In genomic region chr20:20459726-20460125, GRCh38 we compare ENCODE assay signal across 26 cellular contexts.
"Had no signal": no experiment of that assay in that cellular context is flagged by ENCODE, and none has a peak within 500 bp of the region (broad histone marks: within the 10 kb centered on the region; RNA-seq: fewer than 3 reads in every experiment).

No MANE protein-coding gene starts in this region.

- H3K27me3 ChIP-seq: gastroesophageal sphincter, vagina had no signal

- H3K4me3 ChIP-seq: gastroesophageal sphincter, left ventricle myocardium inferior, smooth muscle cell, vagina had no signal

- H3K27ac ChIP-seq: gastroesophageal sphincter, left ventricle myocardium inferior, vagina had no signal

- H3K4me2 ChIP-seq: smooth muscle cell had no signal

- H3K4me1 ChIP-seq: gastroesophageal sphincter, vagina had no signal

- H3K9me3 ChIP-seq: gastroesophageal sphincter, left ventricle myocardium inferior, vagina had no signal

- H3K27me3 Mint-ChIP-seq: activated B cell treated with CpG ODN at 0.5 μM for 24 hours; activated CD4-positive, alpha-beta memory T cell treated with anti-CD3 and anti-CD28 coated beads, Interleukin-2, amount 10 ng/mL, durations not matched to agents 7 days and 5 days; activated naive CD8-positive, alpha-beta T cell treated with anti-CD3 and anti-CD28 coated beads, Interleukin-2, amount 50 U/mL, for 24 hours; naive thymus-derived CD4-positive, alpha-beta T cell; stimulated activated memory B cell treated with anti-CD40 and anti-IgM and Interleukin-4, amounts not matched to agents 10 μg/mL and 1 μg/mL and 100 μg/mL, for 72 hours had no signal

- H3K9me3 Mint-ChIP-seq: activated B cell treated with CpG ODN at 0.5 μM for 24 hours; activated CD4-positive, alpha-beta memory T cell treated with anti-CD3 and anti-CD28 coated beads, Interleukin-2, amount 10 ng/mL, durations not matched to agents 7 days and 5 days; activated T-cell treated with anti-CD3 and anti-CD28 coated beads, Interleukin-2, amount 50 U/mL, for 72 hours; naive thymus-derived CD4-positive, alpha-beta T cell; neural crest cell; stimulated activated memory B cell treated with anti-CD40 and anti-IgM and Interleukin-4, amounts not matched to agents 10 μg/mL and 1 μg/mL and 100 μg/mL, for 72 hours; T-helper 2 cell treated with Interferon-gamma antibody and Interleukin-4, amounts not matched to agents 5 μg/mL and 100 μg/mL, for 36 hours had no signal

- H3K27ac Mint-ChIP-seq: activated B cell treated with CpG ODN at 0.5 μM for 24 hours; activated CD4-positive, alpha-beta memory T cell treated with anti-CD3 and anti-CD28 coated beads, Interleukin-2, amount 10 ng/mL, durations not matched to agents 7 days and 5 days; activated naive CD8-positive, alpha-beta T cell treated with anti-CD3 and anti-CD28 coated beads, Interleukin-2, amount 50 U/mL, for 24 hours; activated T-cell treated with anti-CD3 and anti-CD28 coated beads, Interleukin-2, amount 50 U/mL, for 72 hours; naive thymus-derived CD4-positive, alpha-beta T cell; stimulated activated memory B cell treated with anti-CD40 and anti-IgM and Interleukin-4, amounts not matched to agents 10 μg/mL and 1 μg/mL and 100 μg/mL, for 72 hours; T-helper 2 cell treated with Interferon-gamma antibody and Interleukin-4, amounts not matched to agents 5 μg/mL and 100 μg/mL, for 36 hours had no signal

- DNase-seq: activated B cell treated with CpG ODN at 0.5 μM for 24 hours; activated CD4-positive, alpha-beta memory T cell treated with anti-CD3 and anti-CD28 coated beads, Interleukin-2, amount 10 ng/mL, durations not matched to agents 7 days and 5 days; activated CD4-positive, alpha-beta T cell treated with anti-CD3 and anti-CD28 coated beads for 4 hours; activated gamma-delta T cell; activated naive CD4-positive, alpha-beta T cell treated with anti-CD3 and anti-CD28 coated beads, Interleukin-2, amount 50 U/mL, for 16 hours; activated naive CD8-positive, alpha-beta T cell treated with anti-CD3 and anti-CD28 coated beads, Interleukin-2, amount 50 U/mL, for 24 hours; activated T-cell treated with anti-CD3 and anti-CD28 coated beads, Interleukin-2, amount 50 U/mL, for 72 hours; central memory CD4-positive, alpha-beta T cell; effector memory CD4-positive, alpha-beta T cell; head of caudate nucleus; hypothalamus; left ventricle myocardium inferior; naive thymus-derived CD4-positive, alpha-beta T cell; stimulated activated CD4-positive, alpha-beta T cell treated with anti-CD3 and anti-CD28 coated beads, Interleukin-15, amount 100 ng/mL, for 24 hours; trophoblast cell had no signal

- FAIRE-seq: colon, endothelial cell of umbilical vein, TTC549 had no signal

- H3K4me3 Mint-ChIP-seq: activated B cell treated with CpG ODN at 0.5 μM for 24 hours; activated CD4-positive, alpha-beta memory T cell treated with anti-CD3 and anti-CD28 coated beads, Interleukin-2, amount 10 ng/mL, durations not matched to agents 7 days and 5 days; activated naive CD8-positive, alpha-beta T cell treated with anti-CD3 and anti-CD28 coated beads, Interleukin-2, amount 50 U/mL, for 24 hours; activated T-cell treated with anti-CD3 and anti-CD28 coated beads, Interleukin-2, amount 50 U/mL, for 72 hours; naive thymus-derived CD4-positive, alpha-beta T cell; neural crest cell; stimulated activated memory B cell treated with anti-CD40 and anti-IgM and Interleukin-4, amounts not matched to agents 10 μg/mL and 1 μg/mL and 100 μg/mL, for 72 hours; T-helper 2 cell treated with Interferon-gamma antibody and Interleukin-4, amounts not matched to agents 5 μg/mL and 100 μg/mL, for 36 hours had no signal

- ATAC-seq: activated naive CD8-positive, alpha-beta T cell treated with anti-CD3 and anti-CD28 coated beads, Interleukin-2, amount 50 U/mL, for 24 hours; activated T-cell treated with anti-CD3 and anti-CD28 coated beads, Interleukin-2, amount 50 U/mL, for 72 hours; esophagus mucosa; gastroesophageal sphincter; naive thymus-derived CD4-positive, alpha-beta T cell; sciatic nerve had no signal
